16 cellular contexts compared by ENCODE assay signal in the genomic region with DNA sequence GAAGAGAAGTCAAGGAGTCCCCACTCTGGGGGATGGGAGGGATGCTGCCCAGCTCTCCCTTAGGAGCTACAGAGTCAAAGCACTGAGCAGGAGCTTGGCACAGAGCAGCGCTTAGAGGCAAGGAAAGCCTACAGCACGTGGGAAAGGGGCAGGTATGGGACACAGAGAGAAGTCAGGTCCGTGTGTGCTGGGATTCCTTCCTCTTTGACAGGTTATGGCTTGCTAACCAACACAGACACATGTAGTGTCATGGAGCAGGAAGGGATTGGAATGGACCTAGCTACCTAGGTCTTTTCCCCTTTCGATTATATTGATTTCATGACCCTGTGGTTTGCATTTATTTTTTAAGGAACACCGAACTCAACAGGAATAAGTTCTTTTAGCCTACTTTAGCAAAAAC.
A peak's percentile ranks its signal among the peaks of the same experiment; 100 is the strongest.
DNase-seq lines count a peak whose midpoint lies in the region; ATAC-seq and TF ChIP-seq lines count a peak whose summit lies in the region.
"Had no signal": no experiment of that assay in that cellular context is flagged by ENCODE, and none has a peak within 500 bp of the region (broad histone marks: within the 10 kb centered on the region; RNA-seq: fewer than 3 reads in every experiment).

No MANE protein-coding gene starts in this region.

- H3K27me3 ChIP-seq in GM23338 (ENCODE audit: insufficient read depth) (no peaks in the 10 kb centered on the region), RWPE2 (ENCODE audit: insufficient read depth, poor library complexity, severe bottlenecking) (no peaks in the 10 kb centered on the region), hepatocyte (no peaks in the 10 kb centered on the region), trophoblast cell (ENCODE audit: insufficient read depth, low read length) (no peaks in the 10 kb centered on the region)
- no peaks in the 10 kb centered on the region for H3K27me3 ChIP-seq in CD8-positive, alpha-beta memory T cell (ENCODE audit: insufficient read depth, low read length, poor library complexity, severe bottlenecking)

- H3K27ac ChIP-seq in GM23338 (ENCODE audit: low read depth) (no peak overlapping the region), RWPE2 (ENCODE audit: poor library complexity, severe bottlenecking) (peak overlapping the region; percentile 14), hepatocyte (peak overlapping the region; percentile 29), trophoblast cell (ENCODE audit: low read depth, low read length) (no peak overlapping the region)
- H3K27ac ChIP-seq in CD8-positive, alpha-beta memory T cell (ENCODE audit: low read depth, low read length) = no peak overlapping the region
- H3K27ac ChIP-seq: C4-2B had no signal

- H3K36me3 Mint-ChIP-seq in GM23338 (ENCODE audit: low read depth) = no peaks in the 10 kb centered on the region
- H3K36me3 Mint-ChIP-seq in activated CD8-positive, alpha-beta memory T cell treated with anti-CD3 and anti-CD28 coated beads, Interleukin-2, amount 10 ng/mL, durations not matched to agents 7 days and 5 days = no peaks in the 10 kb centered on the region
- peaks cover 0 to 2% (median 0%) of the 10 kb centered on the region in 3 donors for H3K36me3 Mint-ChIP-seq in CD8-positive, alpha-beta memory T cell

- H3K79me2 ChIP-seq in GM23338 (replicated peaks; ENCODE audit: insufficient read depth) (no peaks in the 10 kb centered on the region), hepatocyte (no peaks in the 10 kb centered on the region), trophoblast cell (ENCODE audit: control insufficient read depth, insufficient read depth, low read length, poor library complexity) (no peaks in the 10 kb centered on the region)

- no peak overlapping the region for H3K27ac Mint-ChIP-seq in GM23338
- H3K27ac Mint-ChIP-seq in activated CD8-positive, alpha-beta memory T cell treated with anti-CD3 and anti-CD28 coated beads, Interleukin-2, amount 10 ng/mL, durations not matched to agents 7 days and 5 days = no peak overlapping the region
- H3K27ac Mint-ChIP-seq in CD8-positive, alpha-beta memory T cell = no peak overlapping the region

- H3K9me2 ChIP-seq in GM23338 (ENCODE audit: insufficient read depth) (peaks cover 5% of the 10 kb centered on the region; the same call in 1 of the 2 replicates), hepatocyte (replicated peaks; ENCODE audit: insufficient read depth) (no peaks in the 10 kb centered on the region)

- H3K9ac ChIP-seq in trophoblast cell (ENCODE audit: low read length) = no peak overlapping the region

- DNase-seq in GM23338 (ENCODE audit: low spot score) (no peak), RWPE2 (ENCODE audit: low spot score) (no peak), hepatocyte (ENCODE audit: low spot score) (no peak), trophoblast cell (no peak)
- DNase-seq in activated CD8-positive, alpha-beta memory T cell treated with anti-CD3 and anti-CD28 coated beads, Interleukin-2, amount 10 ng/mL, durations not matched to agents 7 days and 5 days = no peak
- no peak for DNase-seq in activated CD4-positive, CD25-positive, alpha-beta regulatory T cell treated with anti-CD3 and anti-CD28 coated beads, Interleukin-2, amount 50 U/mL, for 72 hours
- DNase-seq in CD8-positive, alpha-beta memory T cell = no peak
- DNase-seq in stimulated activated CD4-positive, alpha-beta T cell treated with anti-CD3 and anti-CD28 coated beads, Interleukin-1b, Interleukin-23, amount 100 ng/mL, for 48 hours = no peak
- DNase-seq: DND-41, NCI-H1105, NCI-H2081 treated with DMSO at 0.1 percent for 48 hours, NCI-H510A, NCI-H774, SHP77 treated with DMSO at 0.1 percent for 48 hours had no signal

- H4K20me1 ChIP-seq in GM23338 (replicated peaks; ENCODE audit: insufficient read depth) (no peaks in the 10 kb centered on the region), hepatocyte (ENCODE audit: insufficient read depth, poor library complexity, severe bottlenecking) (no peaks in the 10 kb centered on the region)

- no peak overlapping the region for H3K4ac ChIP-seq in trophoblast cell (ENCODE audit: low read depth, low read length)

- H2BK5ac ChIP-seq in trophoblast cell (ENCODE audit: low read depth, low read length, poor library complexity) = peak overlapping the region; percentile 9

- TF ChIP-seq CTCF in GM23338 (conservative IDR thresholded peaks at IDR 0.05; ENCODE audit: low read depth in 2 of 2) = no peak
- TF ChIP-seq CTCF in RWPE2 (IDR thresholded peaks at IDR 0.05; ENCODE audit: poor library complexity, severe bottlenecking) = no peak
- TF ChIP-seq CTCF in hepatocyte (IDR thresholded peaks at IDR 0.05; ENCODE audit: poor library complexity) = no peak

- H3K9me3 ChIP-seq in RWPE2 (ENCODE audit: severe bottlenecking) (no peaks in the 10 kb centered on the region), hepatocyte (ENCODE audit: low read depth) (no peaks in the 10 kb centered on the region), trophoblast cell (ENCODE audit: insufficient read depth, low read depth, low read length) (no peaks in the 10 kb centered on the region)
- H3K9me3 ChIP-seq in CD8-positive, alpha-beta memory T cell (ENCODE audit: low read length) = no peaks in the 10 kb centered on the region
- H3K9me3 ChIP-seq: HAP-1 had no signal

- no peaks in the 10 kb centered on the region for H3K4me1 Mint-ChIP-seq in GM23338
- H3K4me1 Mint-ChIP-seq in activated CD8-positive, alpha-beta memory T cell treated with anti-CD3 and anti-CD28 coated beads, Interleukin-2, amount 10 ng/mL, durations not matched to agents 7 days and 5 days = no peaks in the 10 kb centered on the region
- no peaks in the 10 kb centered on the region for H3K4me1 Mint-ChIP-seq in CD8-positive, alpha-beta memory T cell

- H3K4me2 ChIP-seq in GM23338 = no peak overlapping the region
- H3K4me2 ChIP-seq in hepatocyte = no peak overlapping the region
- H3K4me2 ChIP-seq in trophoblast cell (ENCODE audit: low read length) = no peak overlapping the region

- no peak overlapping the region for H3K18ac ChIP-seq in trophoblast cell (ENCODE audit: low read length)

- H3K4me3 Mint-ChIP-seq in GM23338 = no peak overlapping the region
- no peak overlapping the region for H3K4me3 Mint-ChIP-seq in activated CD8-positive, alpha-beta memory T cell treated with anti-CD3 and anti-CD28 coated beads, Interleukin-2, amount 10 ng/mL, durations not matched to agents 7 days and 5 days
- H3K4me3 Mint-ChIP-seq in CD8-positive, alpha-beta memory T cell = no peak overlapping the region

- H2BK120ac ChIP-seq in trophoblast cell (ENCODE audit: insufficient read depth, low read length, poor library complexity) = peak overlapping the region; percentile 21

- H3K4me1 ChIP-seq in GM23338 (ENCODE audit: insufficient read depth) (no peaks in the 10 kb centered on the region), RWPE2 (ENCODE audit: insufficient read depth, poor library complexity, severe bottlenecking) (peaks cover 14% of the 10 kb centered on the region), hepatocyte (ENCODE audit: insufficient read depth) (peaks cover 6% of the 10 kb centered on the region), trophoblast cell (ENCODE audit: control insufficient read depth in 1 of 2, insufficient read depth in 2 of 2, low read length in 2 of 2) (no peaks in the 10 kb centered on the region)
- no peaks in the 10 kb centered on the region for H3K4me1 ChIP-seq in CD8-positive, alpha-beta memory T cell (ENCODE audit: insufficient read depth, low read length)
- H3K4me1 ChIP-seq: HAP-1 had no signal

- H3K4me3 ChIP-seq in GM23338 (no peak overlapping the region), RWPE2 (ENCODE audit: severe bottlenecking) (no peak overlapping the region), hepatocyte (no peak overlapping the region), trophoblast cell (ENCODE audit: low read depth, low read length) (no peak overlapping the region)
- no peak overlapping the region for H3K4me3 ChIP-seq in CD8-positive, alpha-beta memory T cell (ENCODE audit: low read length)
- H3K4me3 ChIP-seq: HAP-1 had no signal

- H3K36me3 ChIP-seq in GM23338 (ENCODE audit: insufficient read depth) (no peaks in the 10 kb centered on the region; the same call in 1 of the 2 replicates), RWPE2 (ENCODE audit: low read depth) (no peaks in the 10 kb centered on the region), hepatocyte (replicated peaks; ENCODE audit: insufficient read depth, low read depth) (no peaks in the 10 kb centered on the region), trophoblast cell (ENCODE audit: control insufficient read depth in 1 of 2, insufficient read depth in 2 of 2, low read length in 2 of 2) (no peaks in the 10 kb centered on the region)
- no peaks in the 10 kb centered on the region for H3K36me3 ChIP-seq in CD8-positive, alpha-beta memory T cell (ENCODE audit: insufficient read depth, low read length)
- H3K36me3 ChIP-seq: HAP-1 had no signal

- POLR2A ChIA-PET in CD8-positive, alpha-beta memory T cell (lab: Charles Lee) = no interaction called here

- no peaks in the 10 kb centered on the region for H3F3A ChIP-seq in GM23338 (replicated peaks; ENCODE audit: low read depth)

- H3K23ac ChIP-seq in trophoblast cell (ENCODE audit: low read length) = no peak overlapping the region

- CTCF ChIA-PET in activated CD8-positive, alpha-beta memory T cell treated with anti-CD3 and anti-CD28 coated beads, Interleukin-2, amount 10 ng/mL, durations not matched to agents 7 days and 5 days (lab: Charles Lee) = no interaction called here
- CTCF ChIA-PET in CD8-positive, alpha-beta memory T cell (lab: Charles Lee) = no interaction called here

- peak overlapping the region; percentile 60 for H2AK5ac ChIP-seq in trophoblast cell (ENCODE audit: low read length)

- 77% methylated on average over 5 of the region's 5 CpGs for WGBS in hepatocyte (ENCODE audit: low lambda C conversion rate, missing lambda C conversion rate)
- WGBS in trophoblast cell (ENCODE audit: extremely low coverage, insufficient coverage, insufficient read length) = no CpG with 5 or more reads among the region's 5 CpGs

- H4K12ac ChIP-seq in trophoblast cell (ENCODE audit: low read depth, low read length) = no peak overlapping the region

- H4K8ac ChIP-seq in trophoblast cell (ENCODE audit: low read depth, low read length) = no peak overlapping the region

- H4K91ac ChIP-seq in trophoblast cell (ENCODE audit: low read depth, low read length) = peak overlapping the region; percentile 59

- peaks cover 7% of the 10 kb centered on the region; the same call in 2 of the 3 replicates for H3K9me3 Mint-ChIP-seq in GM23338
- peaks cover 8% of the 10 kb centered on the region for H3K9me3 Mint-ChIP-seq in activated CD8-positive, alpha-beta memory T cell treated with anti-CD3 and anti-CD28 coated beads, Interleukin-2, amount 10 ng/mL, durations not matched to agents 7 days and 5 days (ENCODE audit: low read depth)
- peaks cover 0 to 5% (median 0%) of the 10 kb centered on the region in 5 donors for H3K9me3 Mint-ChIP-seq in CD8-positive, alpha-beta memory T cell

- H2BK12ac ChIP-seq in trophoblast cell (ENCODE audit: low read length) = peak overlapping the region; percentile 88

- H3K14ac ChIP-seq in trophoblast cell (ENCODE audit: low read length) = no peak overlapping the region

- ATAC-seq in GM23338 (peak; percentile 32; the same call in 1 of the 3 replicates), RWPE2 (ENCODE audit: low read depth) (peak; percentile 51; the same call in 1 of the 3 replicates)
- no peak for ATAC-seq in activated CD8-positive, alpha-beta memory T cell treated with anti-CD3 and anti-CD28 coated beads, Interleukin-2, amount 10 ng/mL, durations not matched to agents 7 days and 5 days

- H2AFZ ChIP-seq in GM23338 = peak overlapping the region; percentile 47; the same call in 1 of the 2 replicates
- H2AFZ ChIP-seq in hepatocyte = no peak overlapping the region
- no peak overlapping the region for H2AFZ ChIP-seq in trophoblast cell (ENCODE audit: insufficient read depth, low read length, poor library complexity)

- H3K27me3 Mint-ChIP-seq in GM23338 (ENCODE audit: insufficient read depth, low read depth, poor library complexity) = peaks cover 2% of the 10 kb centered on the region
- no peaks in the 10 kb centered on the region for H3K27me3 Mint-ChIP-seq in activated CD8-positive, alpha-beta memory T cell treated with anti-CD3 and anti-CD28 coated beads, Interleukin-2, amount 10 ng/mL, durations not matched to agents 7 days and 5 days
- H3K27me3 Mint-ChIP-seq in CD8-positive, alpha-beta memory T cell = peaks cover 4 to 8% of the 10 kb centered on the region in 2 donors

- peaks cover 2% of the 10 kb centered on the region for H3K79me1 ChIP-seq in trophoblast cell (ENCODE audit: low read length)

Comparison
In these comparisons a context has a peak if more than half of its experiments do, and no peak if none do; other contexts are left out.
1. H3K27ac ChIP-seq: peak in RWPE2 (single experiment) and hepatocyte (single experiment); none in GM23338 (single experiment), trophoblast cell (single experiment) and CD8-positive, alpha-beta memory T cell (single experiment).